Comparison of ENCODE assay signal across 27 cellular contexts in the genomic region with DNA sequence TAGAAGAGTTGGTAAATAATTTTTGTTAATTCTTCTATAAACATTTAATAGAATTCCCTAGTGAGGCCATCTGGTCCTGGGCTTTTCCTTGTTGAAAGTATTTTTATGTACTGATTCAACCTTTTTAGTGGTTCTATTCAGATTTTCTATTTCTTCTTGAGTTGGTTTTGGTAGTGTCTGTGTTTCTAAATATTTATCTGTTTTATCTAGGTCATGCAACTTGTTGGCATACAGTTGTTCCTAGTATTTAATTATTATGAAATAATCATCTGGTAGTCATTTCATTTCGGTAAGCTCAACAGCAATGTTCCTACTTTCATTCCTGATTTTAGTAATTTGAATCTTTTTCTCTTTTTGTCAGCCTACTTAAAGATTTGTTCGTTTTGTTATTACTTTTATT.
DNase-seq lines count a peak whose midpoint lies in the region; ATAC-seq, FAIRE-seq and TF ChIP-seq lines count a peak whose summit lies in the region.
"Had no signal": no experiment of that assay in that cellular context is flagged by ENCODE, and none has a peak within 500 bp of the region (broad histone marks: within the 10 kb centered on the region; RNA-seq: fewer than 3 reads in every experiment).

No MANE protein-coding gene starts in this region.

- no peaks in the 10 kb centered on the region for H3K27me3 ChIP-seq in MG63
- H3K27me3 ChIP-seq: BE2C, BLaER1 had no signal

- ATAC-seq in left lobe of liver (peak; percentile 54), HG02642 (IDR thresholded peaks at IDR 0.05; ENCODE audit: poor library complexity, unreplicated experiment) (no peak), GM18498 (IDR thresholded peaks at IDR 0.05; ENCODE audit: unreplicated experiment) (no peak)
- ATAC-seq: A549 had no signal

- peak; percentile 7 for DNase-seq in AG10803 (ENCODE audit: low read depth)
- DNase-seq in fibroblast of gingiva (ENCODE audit: low read depth), result peak; percentile 45
- DNase-seq in left lobe of liver (ENCODE audit: low spot score), result no peak
- no peak for DNase-seq in MG63
- DNase-seq in substantia nigra (lab: John Stamatoyannopoulos, UW), result no peak
- DNase-seq: BE2C; C1 segment of cervical spinal cord; CD4-positive, alpha-beta memory T cell; CD4-positive, CD25-positive, alpha-beta regulatory T cell; CD8-positive, alpha-beta memory T cell; COR-L47; DMS 273 treated with DMSO at 0.1 percent for 48 hours; DMS153; DMS53; DMS79; DND-41; EL; GF-D8 had no signal

- FAIRE-seq in endometrium (lab: Jason Lieb, UNC), result peak; percentile 98
- FAIRE-seq: A549, G401.6, GM12891, GM19239 had no signal

- no peaks in the 10 kb centered on the region for H3K36me3 ChIP-seq in MG63
- H3K36me3 ChIP-seq: BE2C, BLaER1 had no signal

- no peak for TF ChIP-seq CTCF in AG10803 (conservative IDR thresholded peaks at IDR 0.05; ENCODE audit: low read length)

- H3K27ac ChIP-seq in substantia nigra (ENCODE audit: low read depth, low read length, poor library complexity, severe bottlenecking), result no peak overlapping the region
- H3K27ac ChIP-seq: 22Rv1, A549, BLaER1 had no signal

- no peaks in the 10 kb centered on the region; the same call in 1 of the 2 replicates for H3K9me3 ChIP-seq in MG63
- H3K9me3 ChIP-seq: BE2C had no signal

- H3K4me3 ChIP-seq in AG10803 (ENCODE audit: low read length) (no peak overlapping the region), MG63 (no peak overlapping the region)
- H3K4me3 ChIP-seq: A549, BLaER1 had no signal

Comparison
In these comparisons a context has a peak if more than half of its experiments do, and no peak if none do; other contexts are left out.
1. DNase-seq: peak in AG10803 (single experiment) and fibroblast of gingiva (single experiment); none in left lobe of liver (single experiment), MG63 (single experiment) and substantia nigra (0 of 49).